In genomic region chr1:111864862-111865261, GRCh38 we compare ENCODE assay signal across 16 cellular contexts.
DNase-seq lines count a peak whose midpoint lies in the region; ATAC-seq, FAIRE-seq and TF ChIP-seq lines count a peak whose summit lies in the region.
"Had no signal": no experiment of that assay in that cellular context is flagged by ENCODE, and none has a peak within 500 bp of the region (broad histone marks: within the 10 kb centered on the region; RNA-seq: fewer than 3 reads in every experiment).

No MANE protein-coding gene starts in this region.

- H3K4me1 ChIP-seq in A549 (no peaks in the 10 kb centered on the region), OCI-LY7 (ENCODE audit: insufficient read depth, low read length, poor library complexity, severe bottlenecking) (peaks cover 5% of the 10 kb centered on the region), neuronal stem cell (ENCODE audit: control insufficient read depth in 2 of 2, insufficient read depth in 1 of 2, low read depth in 1 of 2, low read length in 2 of 2) (no peaks in the 10 kb centered on the region), ovary (ENCODE audit: insufficient read depth) (no peaks in the 10 kb centered on the region)
- H3K4me1 ChIP-seq in CD4-positive, alpha-beta memory T cell (ENCODE audit: insufficient read depth, low read length), result peaks cover 6% of the 10 kb centered on the region
- H3K4me1 ChIP-seq: suprapubic skin had no signal

- H2AFZ ChIP-seq in OCI-LY7 (ENCODE audit: low read length) (no peak overlapping the region), neuronal stem cell (ENCODE audit: low read length) (no peak overlapping the region)

- H3K27ac ChIP-seq in A549, result no peak overlapping the region
- H3K27ac ChIP-seq in OCI-LY7 (ENCODE audit: low read depth, low read length, poor library complexity, severe bottlenecking), result no peak overlapping the region
- no peak overlapping the region for H3K27ac ChIP-seq in neuronal stem cell (replicated peaks; ENCODE audit: low read length)
- H3K27ac ChIP-seq in CD4-positive, alpha-beta memory T cell (ENCODE audit: low read depth, low read length), result no peak overlapping the region
- no peak overlapping the region for H3K27ac ChIP-seq in ovary
- H3K27ac ChIP-seq: suprapubic skin had no signal

- no peaks in the 10 kb centered on the region for H3K36me3 Mint-ChIP-seq in endothelial cell (ENCODE audit: low read depth, unreplicated experiment)
- H3K36me3 Mint-ChIP-seq in CD4-positive, alpha-beta memory T cell, result no peaks in the 10 kb centered on the region
- H3K36me3 Mint-ChIP-seq: activated naive CD8-positive, alpha-beta T cell; CD14-positive monocyte had no signal

- TF ChIP-seq CTCF in A549 (IDR thresholded peaks at IDR 0.05) (no peak), OCI-LY7 (conservative IDR thresholded peaks at IDR 0.05; ENCODE audit: low read length) (no peak), endothelial cell (IDR thresholded peaks at IDR 0.05; ENCODE audit: unreplicated experiment) (no peak), ovary (IDR thresholded peaks at IDR 0.05) (no peak)

- no peak for DNase-seq in A549 (ENCODE audit: low read depth in 1 of 2, low spot score in 1 of 2)
- peak; percentile 6 for DNase-seq in EH (ENCODE audit: low read depth)
- DNase-seq in OCI-LY7 (ENCODE audit: low spot score), result peak; percentile 13
- peak; percentile 50 for DNase-seq in endothelial cell (ENCODE audit: low spot score)
- DNase-seq in neuronal stem cell (ENCODE audit: low spot score), result no peak
- DNase-seq in CD4-positive, alpha-beta memory T cell, result no peak
- DNase-seq in ovary, result no peak
- DNase-seq in mesenteric fat pad (ENCODE audit: low spot score), result no peak
- DNase-seq: EL; kidney; NCI-H1048; NCI-H2171; NK-92 treated with Interleukin-12 subunit alpha and Interleukin-12 subunit beta, amount 100 ng/mL, for 24 hours had no signal

- POLR2A ChIA-PET in A549 (lab: Yijun Ruan, JAX), result no interaction called here
- POLR2A ChIA-PET in OCI-LY7 (lab: Charles Lee), result interaction anchor here (0.5 kb wide), 1 partner anchor 725 kb away, joined by 4 read pairs; no protein-coding TSS in a partner anchor
- POLR2A ChIA-PET in CD4-positive, alpha-beta memory T cell (lab: Charles Lee; ENCODE audit: partially characterized antibody), result no interaction called here

- H2BK120ac ChIP-seq in neuronal stem cell (ENCODE audit: low read depth, low read length), result no peak overlapping the region

- H3K9me3 ChIP-seq in A549, result no peaks in the 10 kb centered on the region
- no peaks in the 10 kb centered on the region for H3K9me3 ChIP-seq in OCI-LY7 (ENCODE audit: low read length)
- no peaks in the 10 kb centered on the region for H3K9me3 ChIP-seq in neuronal stem cell (replicated peaks in 1 of 2; ENCODE audit: control insufficient read depth in 2 of 2, insufficient read depth in 1 of 2, low read depth in 1 of 2, low read length in 2 of 2)
- H3K9me3 ChIP-seq in CD4-positive, alpha-beta memory T cell (ENCODE audit: control insufficient read depth in 1 of 2, low read length in 2 of 2), result no peaks in the 10 kb centered on the region
- no peaks in the 10 kb centered on the region for H3K9me3 ChIP-seq in ovary
- H3K9me3 ChIP-seq: suprapubic skin had no signal

- no peaks in the 10 kb centered on the region for H4K20me1 ChIP-seq in OCI-LY7 (ENCODE audit: insufficient read depth, low read length)

- TF ChIP-seq POLR2A in A549 (IDR thresholded peaks at IDR 0.05; ENCODE audit: low read length) (no peak), ovary (IDR thresholded peaks at IDR 0.05) (no peak)

- ATAC-seq in A549, result no peak

- no peak for TF ChIP-seq EP300 in A549 (IDR thresholded peaks at IDR 0.05)
- no peak for TF ChIP-seq EP300 in ovary (IDR thresholded peaks at IDR 0.05)

- no peak overlapping the region for H4K8ac ChIP-seq in neuronal stem cell (ENCODE audit: low read depth, low read length)

- intact Hi-C loops in OCI-LY7 (cut with micrococcal nuclease; ENCODE audit: unreplicated experiment), result no loop called here
- intact Hi-C loops in CD4-positive, alpha-beta memory T cell (cut with micrococcal nuclease), result no loop called here
- intact Hi-C loops in ovary (cut with DNase I), result no loop called here

- H3K4me3 ChIP-seq in A549, result no peak overlapping the region
- no peak overlapping the region for H3K4me3 ChIP-seq in OCI-LY7 (ENCODE audit: low read depth, low read length, poor library complexity, severe bottlenecking)
- no peak overlapping the region for H3K4me3 ChIP-seq in neuronal stem cell (ENCODE audit: low read length in 2 of 2)
- H3K4me3 ChIP-seq in CD4-positive, alpha-beta memory T cell (ENCODE audit: low read length in 2 of 2), result no peak overlapping the region
- H3K4me3 ChIP-seq in ovary, result no peak overlapping the region
- H3K4me3 ChIP-seq: suprapubic skin had no signal

- H3K27me3 Mint-ChIP-seq in endothelial cell (ENCODE audit: unreplicated experiment), result no peaks in the 10 kb centered on the region
- peaks cover 22 to 41% of the 10 kb centered on the region in 2 donors for H3K27me3 Mint-ChIP-seq in CD4-positive, alpha-beta memory T cell

- no peak overlapping the region for H3K4ac ChIP-seq in neuronal stem cell (ENCODE audit: low read length)

- no peak overlapping the region for H3K23ac ChIP-seq in neuronal stem cell (ENCODE audit: low read depth, low read length, poor library complexity)

- H2AK5ac ChIP-seq in neuronal stem cell (ENCODE audit: low read depth, low read length), result no peak overlapping the region

- WGBS in A549 (ENCODE audit: missing lambda C conversion rate), result 24% methylated on average over 3 of the region's 3 CpGs
- no CpG with 5 or more reads among the region's 3 CpGs for WGBS in neuronal stem cell (ENCODE audit: extremely low coverage in 2 of 2, insufficient read length in 2 of 2, insufficient replicate concordance in 1 of 2), 2 donors
- 2 to 4% (median 3%) methylated on average over 3 of the region's 3 CpGs for WGBS in ovary, 3 donors

- CTCF ChIA-PET in A549 (lab: Yijun Ruan, JAX), result interaction anchor here (1.3 kb wide), 1 partner anchor 505 kb away, joined by 3 read pairs; no protein-coding TSS in a partner anchor
- CTCF ChIA-PET in OCI-LY7 (lab: Charles Lee; ENCODE audit: unreplicated experiment), result no interaction called here
- CTCF ChIA-PET in CD4-positive, alpha-beta memory T cell (lab: Charles Lee; ENCODE audit: partially characterized antibody), result no interaction called here

- no peak overlapping the region for H3K18ac ChIP-seq in neuronal stem cell (ENCODE audit: low read length)

- no peaks in the 10 kb centered on the region for H3K9me3 Mint-ChIP-seq in endothelial cell (ENCODE audit: unreplicated experiment)
- peaks cover 0 to 2% (median 0%) of the 10 kb centered on the region in 8 donors for H3K9me3 Mint-ChIP-seq in CD4-positive, alpha-beta memory T cell
- H3K9me3 Mint-ChIP-seq: CD14-positive monocyte had no signal

- H3K27ac Mint-ChIP-seq in endothelial cell (ENCODE audit: unreplicated experiment), result no peak overlapping the region
- no peak overlapping the region for H3K27ac Mint-ChIP-seq in CD4-positive, alpha-beta memory T cell
- H3K27ac Mint-ChIP-seq: activated naive CD8-positive, alpha-beta T cell; CD14-positive monocyte had no signal

- H3K79me1 ChIP-seq in neuronal stem cell (ENCODE audit: low read depth, low read length), result no peaks in the 10 kb centered on the region

- no peak overlapping the region for H3K4me3 Mint-ChIP-seq in endothelial cell (ENCODE audit: unreplicated experiment)
- no peak overlapping the region for H3K4me3 Mint-ChIP-seq in CD4-positive, alpha-beta memory T cell
- H3K4me3 Mint-ChIP-seq: activated naive CD8-positive, alpha-beta T cell; CD14-positive monocyte had no signal

- TF ChIP-seq RAD21 in A549 (conservative IDR thresholded peaks at IDR 0.05 in 1 of 2, IDR thresholded peaks at IDR 0.05 in 1 of 2), result no peak

- no TSS peak for BruUV-seq in OCI-LY7 (replicated peaks; lab: Mats Ljungman, UMichigan)

- no peak overlapping the region for H3K9ac ChIP-seq in neuronal stem cell (ENCODE audit: low read depth, low read length, poor library complexity)

- no peak overlapping the region for H3K14ac ChIP-seq in neuronal stem cell (ENCODE audit: low read length)

- H3K36me3 ChIP-seq in OCI-LY7 (ENCODE audit: insufficient read depth, low read length) (no peaks in the 10 kb centered on the region), neuronal stem cell (replicated peaks in 1 of 2; ENCODE audit: control insufficient read depth in 2 of 2, insufficient read depth in 2 of 2, low read length in 2 of 2) (no peaks in the 10 kb centered on the region), ovary (no peaks in the 10 kb centered on the region)
- no peaks in the 10 kb centered on the region for H3K36me3 ChIP-seq in CD4-positive, alpha-beta memory T cell (ENCODE audit: insufficient read depth, low read length)
- H3K36me3 ChIP-seq: suprapubic skin had no signal

- no peak for FAIRE-seq in A549 (lab: Jason Lieb, UNC)
- FAIRE-seq: kidney had no signal

- H2BK5ac ChIP-seq in neuronal stem cell (ENCODE audit: low read length), result no peak overlapping the region

- no peak overlapping the region for H3K4me2 ChIP-seq in A549
- no peak overlapping the region for H3K4me2 ChIP-seq in OCI-LY7 (ENCODE audit: low read length)
- no peak overlapping the region for H3K4me2 ChIP-seq in neuronal stem cell (ENCODE audit: insufficient read depth, low read length, poor library complexity, severe bottlenecking)

- H2BK12ac ChIP-seq in neuronal stem cell (ENCODE audit: low read length), result no peak overlapping the region

- no peaks in the 10 kb centered on the region for H3K9me2 ChIP-seq in OCI-LY7 (ENCODE audit: insufficient read depth, low read length)

- no peak overlapping the region for H2BK15ac ChIP-seq in neuronal stem cell (ENCODE audit: low read length)

- no peaks in the 10 kb centered on the region for H3K79me2 ChIP-seq in OCI-LY7 (ENCODE audit: insufficient read depth, low read depth, low read length)

- H4K91ac ChIP-seq in neuronal stem cell (ENCODE audit: low read depth, low read length, poor library complexity), result no peak overlapping the region

- H3K4me1 Mint-ChIP-seq in endothelial cell (ENCODE audit: unreplicated experiment), result peaks cover 26% of the 10 kb centered on the region
- peaks cover 3 to 6% (median 5%) of the 10 kb centered on the region in 4 donors for H3K4me1 Mint-ChIP-seq in CD4-positive, alpha-beta memory T cell
- H3K4me1 Mint-ChIP-seq: CD14-positive monocyte had no signal

- no peaks in the 10 kb centered on the region for H3K27me3 ChIP-seq in neuronal stem cell (ENCODE audit: control insufficient read depth in 3 of 3, insufficient read depth in 3 of 3, low read depth in 1 of 3, low read length in 3 of 3)
- H3K27me3 ChIP-seq in CD4-positive, alpha-beta memory T cell (ENCODE audit: insufficient read depth, low read length), result peaks cover 13% of the 10 kb centered on the region
- H3K27me3 ChIP-seq in ovary, result no peaks in the 10 kb centered on the region
- H3K27me3 ChIP-seq: suprapubic skin had no signal

Comparison
In these comparisons a context has a peak if more than half of its experiments do, and no peak if none do; other contexts are left out.
1. DNase-seq: peak in EH (single experiment), OCI-LY7 (single experiment) and endothelial cell (single experiment); none in A549 (0 of 2), neuronal stem cell (single experiment), CD4-positive, alpha-beta memory T cell (0 of 5), ovary (0 of 5) and mesenteric fat pad (single experiment).